8 cellular contexts compared by ENCODE assay signal in the genomic region with DNA sequence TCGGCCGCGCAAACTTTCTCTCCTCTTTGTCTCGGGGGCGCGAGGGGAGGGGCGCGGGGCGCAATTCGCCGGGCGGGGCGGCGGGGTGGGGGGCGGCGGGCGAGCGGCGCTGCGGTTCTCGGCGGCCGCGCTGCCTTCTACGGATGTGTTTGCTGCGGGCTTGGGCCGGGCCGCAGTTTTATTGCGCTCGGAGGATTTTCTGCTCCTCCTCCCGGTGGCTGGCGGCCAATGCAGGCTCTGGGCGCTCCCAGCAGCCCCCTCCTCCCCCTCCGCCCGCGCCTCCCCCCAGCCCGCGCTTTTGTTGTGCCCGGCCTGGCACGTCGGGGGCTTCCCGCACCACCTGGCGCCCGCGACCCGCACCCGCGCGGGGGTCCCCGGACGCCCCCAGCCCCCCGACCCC. TPM values are rescaled to one million over a fixed set of nuclear protein-coding genes. Genes with fewer than 3 reads are reported as not detected.
DNase-seq lines count a peak whose midpoint lies in the region; ATAC-seq, FAIRE-seq and TF ChIP-seq lines count a peak whose summit lies in the region.

A gene with protein sequence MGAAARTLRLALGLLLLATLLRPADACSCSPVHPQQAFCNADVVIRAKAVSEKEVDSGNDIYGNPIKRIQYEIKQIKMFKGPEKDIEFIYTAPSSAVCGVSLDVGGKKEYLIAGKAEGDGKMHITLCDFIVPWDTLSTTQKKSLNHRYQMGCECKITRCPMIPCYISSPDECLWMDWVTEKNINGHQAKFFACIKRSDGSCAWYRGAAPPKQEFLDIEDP (minus strand): TSS at position 154 of the 400 bp plus-strand sequence. CDS start 299 bp downstream, outside the sequence.

- POLR2A ChIA-PET in A549 (lab: Yijun Ruan, JAX) = interaction anchor here (3.3 kb wide), 1 partner anchor 8 kb away, joined by 20 read pairs; no protein-coding TSS in a partner anchor

- DNase-seq in A549 (ENCODE audit: low read depth in 1 of 2, low spot score in 1 of 2) = peak; percentile 84 to 87
- peak; percentile 84 to 92 for DNase-seq in HAP-1 (ENCODE audit: low spot score in 2 of 2)
- peak; percentile 82 for DNase-seq in NCI-H748 (lab: John Stamatoyannopoulos, UW; ENCODE audit: unreplicated experiment)
- peak; percentile 79 for DNase-seq in activated CD8-positive, alpha-beta memory T cell treated with anti-CD3 and anti-CD28 coated beads for 24 hours
- peak; percentile 68 for DNase-seq in effector CD8-positive, alpha-beta T cell (lab: John Stamatoyannopoulos, UW)
- peak; percentile 88 to 95 for DNase-seq in lung microvascular endothelial cell (ENCODE audit: low read depth in 2 of 2)
- peak in 2 of 3 experiments; percentile 14 to 59 for DNase-seq in stimulated activated CD4-positive, alpha-beta T cell treated with anti-CD3 and anti-CD28 coated beads, TNF-alpha, amount 100 ng/mL, for 24 hours (ENCODE audit: low read depth in 3 of 3)

- TF ChIP-seq RAD21 in A549 (conservative IDR thresholded peaks at IDR 0.05 in 1 of 2, IDR thresholded peaks at IDR 0.05 in 1 of 2) = peak in 1 of 2 experiments; percentile 34; a peak in 2 of 5 replicates

- in situ Hi-C loops in HAP-1 (cut with MboI; ENCODE audit: low sequenced_read_pairs) = no loop called here

- H3K4me1 ChIP-seq in A549 (peaks cover 46% of the 10 kb centered on the region), HAP-1 (peaks cover 8% of the 10 kb centered on the region)

- H3K27me3 ChIP-seq in HAP-1 (ENCODE audit: low read depth) = no peaks in the 10 kb centered on the region

- no peaks in the 10 kb centered on the region for H3K36me3 ChIP-seq in HAP-1 (replicated peaks)

- 2% methylated on average over 9 of the region's 52 CpGs for WGBS in A549 (ENCODE audit: missing lambda C conversion rate)

- H3K4me3 ChIP-seq in A549 (peak within 1 kb of the TSS; percentile 86), HAP-1 (peak within 1 kb of the TSS; percentile 34)

- no peak for FAIRE-seq in A549 (lab: Jason Lieb, UNC)

- TF ChIP-seq POLR2A in A549 (IDR thresholded peaks at IDR 0.05; ENCODE audit: low read length) = peak; percentile 77

- TF ChIP-seq EP300 in A549 (IDR thresholded peaks at IDR 0.05) = no peak

- H3K9me3 ChIP-seq in A549 (no peaks in the 10 kb centered on the region), HAP-1 (no peaks in the 10 kb centered on the region)

- peak within 1 kb of the TSS; percentile 99 for H3K4me2 ChIP-seq in A549

- CTCF ChIA-PET in A549 (lab: Yijun Ruan, JAX) = no interaction called here

- peak within 1 kb of the TSS; percentile 97 to 99 for H3K27ac ChIP-seq in A549

- no peak for TF ChIP-seq CTCF in A549 (IDR thresholded peaks at IDR 0.05)

- ATAC-seq in A549 (peak; percentile 72 to 76), GM21367 (IDR thresholded peaks at IDR 0.05; ENCODE audit: unreplicated experiment) (no peak)

TF ChIP-seq in A549, 52 proteins besides CTCF, POLR2A, EP300 and RAD21:
- no peak for TF ChIP-seq RCOR1 (IDR thresholded peaks at IDR 0.05; ENCODE audit: low read depth, low read length)
- TF ChIP-seq, protein P1, sequence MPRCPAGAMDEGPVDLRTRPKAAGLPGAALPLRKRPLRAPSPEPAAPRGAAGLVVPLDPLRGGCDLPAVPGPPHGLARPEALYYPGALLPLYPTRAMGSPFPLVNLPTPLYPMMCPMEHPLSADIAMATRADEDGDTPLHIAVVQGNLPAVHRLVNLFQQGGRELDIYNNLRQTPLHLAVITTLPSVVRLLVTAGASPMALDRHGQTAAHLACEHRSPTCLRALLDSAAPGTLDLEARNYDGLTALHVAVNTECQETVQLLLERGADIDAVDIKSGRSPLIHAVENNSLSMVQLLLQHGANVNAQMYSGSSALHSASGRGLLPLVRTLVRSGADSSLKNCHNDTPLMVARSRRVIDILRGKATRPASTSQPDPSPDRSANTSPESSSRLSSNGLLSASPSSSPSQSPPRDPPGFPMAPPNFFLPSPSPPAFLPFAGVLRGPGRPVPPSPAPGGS (IDR thresholded peaks at IDR 0.05) = peak; percentile 94
- TF ChIP-seq SMC3 (IDR thresholded peaks at IDR 0.05) = peak; percentile 31; the same call in 2 of the 3 replicates
- TF ChIP-seq JUN (IDR thresholded peaks at IDR 0.05) = peak; percentile 54 to 93; a peak in 3 of 5 replicates
- TF ChIP-seq ESRRA (IDR thresholded peaks at IDR 0.05; ENCODE audit: borderline replicate concordance, low read length) = no peak
- TF ChIP-seq HOXB5 (CRISPR knock-in tag; IDR thresholded peaks at IDR 0.05) = no peak

RNA-seq across cellular contexts. Expression of the gene that starts here (rescaled TPM):
- polyA plus RNA-seq in A549 (2011; rRNA removed) (68.1 and 77.8 TPM in 2 replicates), A549 (2017; fragmentation: RNase III; extraction: RNeasy Plus Mini Kit Qiagen cat#74134 plus additional on column Dnase treatment) (140 to 170 TPM (median 166 TPM) in 3 replicates)
- polyA plus RNA-seq in A549 (2012; cell fraction: cytosol; rRNA removed) = 91.7 and 124 TPM in 2 replicates
- 128 and 136 TPM in 2 replicates for polyA plus RNA-seq in A549 (2012; cell fraction: nucleus; rRNA removed)
- polyA minus RNA-seq in A549 (2011; rRNA and poly(A)+ RNA removed) = 46.2 and 57.5 TPM in 2 replicates
- total RNA-seq in lung microvascular endothelial cell = 35.1 and 69.2 TPM in 2 replicates

Comparison
In these comparisons a context has a peak if more than half of its experiments do, and no peak if none do; other contexts are left out.
1. DNase-seq: peak in every context shown above with its lines; median percentile 92 in lung microvascular endothelial cell; 88 in HAP-1; 86 in A549; 82 in NCI-H748; 79 in activated CD8-positive, alpha-beta memory T cell treated with anti-CD3 and anti-CD28 coated beads for 24 hours; 68 in effector CD8-positive, alpha-beta T cell; 36 in stimulated activated CD4-positive, alpha-beta T cell treated with anti-CD3 and anti-CD28 coated beads, TNF-alpha, amount 100 ng/mL, for 24 hours.